In genomic region chr14:89953602-89954001, GRCh38 we compare ENCODE assay signal across 10 cellular contexts. TPM values are rescaled to one million over a fixed set of nuclear protein-coding genes. Genes with fewer than 3 reads are reported as not detected.
DNase-seq lines count a peak whose midpoint lies in the region; TF ChIP-seq lines count a peak whose summit lies in the region.
"Had no signal": no experiment of that assay in that cellular context is flagged by ENCODE, and none has a peak within 500 bp of the region (broad histone marks: within the 10 kb centered on the region; RNA-seq: fewer than 3 reads in every experiment).

No MANE protein-coding gene starts in this region.

- H3K27me3 ChIP-seq in OCI-LY3 (ENCODE audit: low read depth, low read length), result no peaks in the 10 kb centered on the region
- H3K27me3 ChIP-seq in endodermal cell (ENCODE audit: control insufficient read depth, insufficient read depth, low read length, poor library complexity, severe bottlenecking), result no peaks in the 10 kb centered on the region
- H3K27me3 ChIP-seq: heart right ventricle had no signal

- H2AFZ ChIP-seq in OCI-LY3 (ENCODE audit: low read depth, low read length), result no peak overlapping the region

- peaks cover 28% of the 10 kb centered on the region for H3K79me2 ChIP-seq in OCI-LY3 (ENCODE audit: low read length)

- no peak overlapping the region for H3K27ac ChIP-seq in OCI-LY3 (ENCODE audit: low read length)
- H3K27ac ChIP-seq in endodermal cell (ENCODE audit: low read depth, low read length), result no peak overlapping the region
- H3K27ac ChIP-seq in substantia nigra (ENCODE audit: low read depth, low read length, poor library complexity, severe bottlenecking), result no peak overlapping the region

- H3K9me3 ChIP-seq in OCI-LY3 (ENCODE audit: insufficient read depth, low read length) (no peaks in the 10 kb centered on the region), endodermal cell (ENCODE audit: control insufficient read depth, low read length) (peaks cover 17% of the 10 kb centered on the region)
- H3K9me3 ChIP-seq: heart right ventricle had no signal

- peaks cover 14% of the 10 kb centered on the region for H3K4me1 ChIP-seq in OCI-LY3 (ENCODE audit: low read length)
- H3K4me1 ChIP-seq in endodermal cell (ENCODE audit: control insufficient read depth, insufficient read depth, low read length), result peaks cover 3% of the 10 kb centered on the region

- DNase-seq in T-helper 1 cell (no peak), endodermal cell (no peak), osteocyte (ENCODE audit: extremely low spot score, unreplicated experiment) (no peak), H4 (ENCODE audit: low spot score) (no peak), substantia nigra (lab: John Stamatoyannopoulos, UW) (no peak), GOT3 (lab: John Stamatoyannopoulos, UW) (no peak)
- DNase-seq: heart right ventricle, NCI-H1092 had no signal

- no peaks in the 10 kb centered on the region for H3K9me3 Mint-ChIP-seq in T-helper 1 cell treated with Interleukin-12 subunit alpha and Interleukin-12 subunit beta and Interleukin-4 antibody, amounts not matched to agents 30 μg/mL and 1 μg/mL, for 36 hours
- H3K9me3 Mint-ChIP-seq in endodermal cell (no peaks in the 10 kb centered on the region), osteocyte (ENCODE audit: unreplicated experiment) (no peaks in the 10 kb centered on the region)

- H3K4me3 ChIP-seq in OCI-LY3 (ENCODE audit: low read length) (peak overlapping the region; percentile 91), endodermal cell (ENCODE audit: low read length) (peak overlapping the region; percentile 90)

- TF ChIP-seq CTCF in OCI-LY3 (IDR thresholded peaks at IDR 0.05; ENCODE audit: low read depth, low read length), result no peak
- TF ChIP-seq CTCF in endodermal cell (conservative IDR thresholded peaks at IDR 0.05), result no peak
- no peak for TF ChIP-seq CTCF in osteocyte (IDR thresholded peaks at IDR 0.05)

- peaks cover 40% of the 10 kb centered on the region for H3K4me1 Mint-ChIP-seq in T-helper 1 cell treated with Interleukin-12 subunit alpha and Interleukin-12 subunit beta and Interleukin-4 antibody, amounts not matched to agents 30 μg/mL and 1 μg/mL, for 36 hours (ENCODE audit: low read depth)
- H3K4me1 Mint-ChIP-seq in endodermal cell (peaks cover 23% of the 10 kb centered on the region), osteocyte (ENCODE audit: unreplicated experiment) (peaks cover 24% of the 10 kb centered on the region)

- WGBS in endodermal cell (ENCODE audit: insufficient coverage in 1 of 2, insufficient read length in 1 of 2), 2 experiments, result 77 to 100% methylated on average over 1 of the region's 1 CpG

- no peak overlapping the region for H3K27ac Mint-ChIP-seq in T-helper 1 cell treated with Interleukin-12 subunit alpha and Interleukin-12 subunit beta and Interleukin-4 antibody, amounts not matched to agents 30 μg/mL and 1 μg/mL, for 36 hours
- H3K27ac Mint-ChIP-seq in endodermal cell, result peak overlapping the region; percentile 98
- peak overlapping the region; percentile 97 for H3K27ac Mint-ChIP-seq in osteocyte (ENCODE audit: unreplicated experiment)

- no peaks in the 10 kb centered on the region for H3K27me3 Mint-ChIP-seq in T-helper 1 cell treated with Interleukin-12 subunit alpha and Interleukin-12 subunit beta and Interleukin-4 antibody, amounts not matched to agents 30 μg/mL and 1 μg/mL, for 36 hours (ENCODE audit: low read depth)
- H3K27me3 Mint-ChIP-seq in endodermal cell (ENCODE audit: insufficient read depth), result no peaks in the 10 kb centered on the region
- H3K27me3 Mint-ChIP-seq in osteocyte (ENCODE audit: unreplicated experiment), result no peaks in the 10 kb centered on the region

- H3K4me2 ChIP-seq in OCI-LY3 (ENCODE audit: low read length), result peak overlapping the region; percentile 81

- peaks cover 26% of the 10 kb centered on the region for H3K36me3 Mint-ChIP-seq in T-helper 1 cell treated with Interleukin-12 subunit alpha and Interleukin-12 subunit beta and Interleukin-4 antibody, amounts not matched to agents 30 μg/mL and 1 μg/mL, for 36 hours (ENCODE audit: low read depth)
- H3K36me3 Mint-ChIP-seq in endodermal cell (ENCODE audit: low read depth) (peaks cover 39% of the 10 kb centered on the region), osteocyte (ENCODE audit: unreplicated experiment) (peaks cover under 1% of the 10 kb centered on the region)

- peaks cover 32% of the 10 kb centered on the region for H3K36me3 ChIP-seq in OCI-LY3 (replicated peaks; ENCODE audit: low read depth, low read length)
- peaks cover 40% of the 10 kb centered on the region for H3K36me3 ChIP-seq in endodermal cell (ENCODE audit: control insufficient read depth, insufficient read depth, low read length)

- H3K9ac ChIP-seq in OCI-LY3 (ENCODE audit: low read length) (peak overlapping the region; percentile 66), endodermal cell (ENCODE audit: extremely low read depth, low read length, poor library complexity, severe bottlenecking) (peak overlapping the region; percentile 65)

- no peaks in the 10 kb centered on the region for H4K20me1 ChIP-seq in OCI-LY3 (ENCODE audit: insufficient read depth, low read length)

- peak overlapping the region; percentile 97 for H3K4me3 Mint-ChIP-seq in T-helper 1 cell treated with Interleukin-12 subunit alpha and Interleukin-12 subunit beta and Interleukin-4 antibody, amounts not matched to agents 30 μg/mL and 1 μg/mL, for 36 hours
- peak overlapping the region; percentile 90 for H3K4me3 Mint-ChIP-seq in endodermal cell
- peak overlapping the region; percentile 96 for H3K4me3 Mint-ChIP-seq in osteocyte (ENCODE audit: unreplicated experiment)

RNA-seq across cellular contexts. Expression of gene EFCAB11, which starts 0.9 kb away (rescaled TPM):
- total RNA-seq in endodermal cell (10 to 100 TPM; 23.8 to 47.6 TPM), osteocyte (5.2 and 8.7 TPM in 2 replicates)
- polyA plus RNA-seq in endodermal cell (2013, experiment 1 of 2), result 18.2 TPM
- polyA plus RNA-seq in endodermal cell (2013, experiment 2 of 2), result 17.8 TPM
- total RNA-seq in H4 (2014; rRNA removed; shearing (Covaris generic)), result 13.4 and 14.3 TPM in 2 replicates

RNA-seq across cellular contexts. Expression of gene TDP1, which starts 2.1 kb away (rescaled TPM):
- total RNA-seq in endodermal cell (10 to 100 TPM; 51.4 to 69.2 TPM), osteocyte (17.9 and 18.6 TPM in 2 replicates)
- polyA plus RNA-seq in endodermal cell (2013, experiment 1 of 2), result 40.8 TPM
- 41.2 TPM for polyA plus RNA-seq in endodermal cell (2013, experiment 2 of 2)
- total RNA-seq in H4 (2014; rRNA removed; shearing (Covaris generic)), result 23.2 and 26.3 TPM in 2 replicates
